ENCODE assay signal across 8 cellular contexts in genomic region chr9:131422241-131422792, GRCh38. TPM values are rescaled to one million over a fixed set of nuclear protein-coding genes. Genes with fewer than 3 reads are reported as not detected.
DNase-seq lines count a peak whose midpoint lies in the region; ATAC-seq and TF ChIP-seq lines count a peak whose summit lies in the region.

No MANE protein-coding gene starts in this region.

- no peaks in the 10 kb centered on the region for H3K27me3 ChIP-seq in right atrium auricular region
- H3K27me3 ChIP-seq in stomach smooth muscle (ENCODE audit: control insufficient read depth in 1 of 2, insufficient read depth in 2 of 2, low read length in 2 of 2) = no peaks in the 10 kb centered on the region

- peak overlapping the region; percentile 36 for H3K27ac Mint-ChIP-seq in T-helper 1 cell treated with Interleukin-12 subunit alpha and Interleukin-12 subunit beta and Interleukin-4 antibody, amounts not matched to agents 30 μg/mL and 1 μg/mL, for 36 hours
- peak overlapping the region; percentile 44 for H3K27ac Mint-ChIP-seq in activated T-helper 17 cell treated with anti-CD3 and anti-CD28 coated beads, Interleukin-2, amount 50 U/mL, for 72 hours

- no peak overlapping the region for H3K4me3 Mint-ChIP-seq in T-helper 1 cell treated with Interleukin-12 subunit alpha and Interleukin-12 subunit beta and Interleukin-4 antibody, amounts not matched to agents 30 μg/mL and 1 μg/mL, for 36 hours
- H3K4me3 Mint-ChIP-seq in activated T-helper 17 cell treated with anti-CD3 and anti-CD28 coated beads, Interleukin-2, amount 50 U/mL, for 72 hours = peak overlapping the region; percentile 29

- H3K9ac ChIP-seq in stomach smooth muscle (ENCODE audit: low read length in 2 of 2) = peak overlapping the region in 1 of 2 donors; percentile 31

- H3K36me3 ChIP-seq in right atrium auricular region (no peaks in the 10 kb centered on the region), stomach smooth muscle (ENCODE audit: control insufficient read depth in 2 of 2, insufficient read depth in 2 of 2, low read length in 2 of 2) (peaks cover 0 to 6% of the 10 kb centered on the region in 2 donors)

- H3K4me1 ChIP-seq in right atrium auricular region (peaks cover 0 to 75% of the 10 kb centered on the region in 2 donors), stomach smooth muscle (ENCODE audit: control insufficient read depth, insufficient read depth, low read length) (peaks cover 65% of the 10 kb centered on the region)

- H3K27me3 Mint-ChIP-seq in T-helper 1 cell treated with Interleukin-12 subunit alpha and Interleukin-12 subunit beta and Interleukin-4 antibody, amounts not matched to agents 30 μg/mL and 1 μg/mL, for 36 hours (ENCODE audit: low read depth) = no peaks in the 10 kb centered on the region
- no peaks in the 10 kb centered on the region for H3K27me3 Mint-ChIP-seq in activated T-helper 17 cell treated with anti-CD3 and anti-CD28 coated beads, Interleukin-2, amount 50 U/mL, for 72 hours

- DNase-seq in T-helper 1 cell (no peak), right atrium auricular region (ENCODE audit: low spot score) (no peak), RKO (ENCODE audit: low spot score) (no peak), SK-N-DZ (ENCODE audit: low spot score) (no peak)

- peak overlapping the region; percentile 79 to 82 for H3K27ac ChIP-seq in right atrium auricular region
- peak overlapping the region; percentile 74 for H3K27ac ChIP-seq in stomach smooth muscle (ENCODE audit: low read length)

- peaks cover 63% of the 10 kb centered on the region for H3K4me1 Mint-ChIP-seq in T-helper 1 cell treated with Interleukin-12 subunit alpha and Interleukin-12 subunit beta and Interleukin-4 antibody, amounts not matched to agents 30 μg/mL and 1 μg/mL, for 36 hours (ENCODE audit: low read depth)
- peaks cover 44% of the 10 kb centered on the region for H3K4me1 Mint-ChIP-seq in activated T-helper 17 cell treated with anti-CD3 and anti-CD28 coated beads, Interleukin-2, amount 50 U/mL, for 72 hours

- H3K9me3 Mint-ChIP-seq in T-helper 1 cell treated with Interleukin-12 subunit alpha and Interleukin-12 subunit beta and Interleukin-4 antibody, amounts not matched to agents 30 μg/mL and 1 μg/mL, for 36 hours = no peaks in the 10 kb centered on the region
- no peaks in the 10 kb centered on the region for H3K9me3 Mint-ChIP-seq in activated T-helper 17 cell treated with anti-CD3 and anti-CD28 coated beads, Interleukin-2, amount 50 U/mL, for 72 hours

- TF ChIP-seq CTCF in right atrium auricular region (IDR thresholded peaks at IDR 0.05) = peak in 1 of 2 donors; percentile 46

- H3K4me3 ChIP-seq in right atrium auricular region = peak overlapping the region in 1 of 2 donors; percentile 1
- H3K4me3 ChIP-seq in stomach smooth muscle (ENCODE audit: low read length in 2 of 2) = peak overlapping the region; percentile 22 to 27

- peaks cover 34% of the 10 kb centered on the region for H3K36me3 Mint-ChIP-seq in T-helper 1 cell treated with Interleukin-12 subunit alpha and Interleukin-12 subunit beta and Interleukin-4 antibody, amounts not matched to agents 30 μg/mL and 1 μg/mL, for 36 hours (ENCODE audit: low read depth)
- peaks cover 23% of the 10 kb centered on the region for H3K36me3 Mint-ChIP-seq in activated T-helper 17 cell treated with anti-CD3 and anti-CD28 coated beads, Interleukin-2, amount 50 U/mL, for 72 hours (ENCODE audit: low read depth)

- no peak for ATAC-seq in activated T-helper 17 cell treated with anti-CD3 and anti-CD28 coated beads, Interleukin-2, amount 50 U/mL, for 72 hours (replicated peaks)
- ATAC-seq in GM19035 (IDR thresholded peaks at IDR 0.05; ENCODE audit: unreplicated experiment) = no peak

- no peaks in the 10 kb centered on the region for H3K9me3 ChIP-seq in right atrium auricular region
- no peaks in the 10 kb centered on the region for H3K9me3 ChIP-seq in stomach smooth muscle (ENCODE audit: control insufficient read depth in 2 of 2, low read length in 2 of 2)

RNA-seq across cellular contexts. Expression of gene PRRC2B, which starts 28.4 kb away (rescaled TPM):
- 100 to 1,000 TPM; 136 to 157 TPM for total RNA-seq in activated T-helper 17 cell treated with anti-CD3 and anti-CD28 coated beads, Interleukin-2, amount 50 U/mL, for 72 hours
- total RNA-seq in right atrium auricular region = 100 to 1,000 TPM in 1 of 2 donors, 10 to 100 TPM in 1; 76.7 to 120 TPM
- 81.2 and 95.5 TPM in 2 replicates for polyA plus RNA-seq in SK-N-DZ (2014; cell fraction: cytosol; rRNA removed)
- 79.4 and 130 TPM in 2 replicates for polyA plus RNA-seq in SK-N-DZ (2014; cell fraction: nucleus; rRNA removed)
